Comparison of ENCODE assay signal across 1 cellular context in the genomic region with DNA sequence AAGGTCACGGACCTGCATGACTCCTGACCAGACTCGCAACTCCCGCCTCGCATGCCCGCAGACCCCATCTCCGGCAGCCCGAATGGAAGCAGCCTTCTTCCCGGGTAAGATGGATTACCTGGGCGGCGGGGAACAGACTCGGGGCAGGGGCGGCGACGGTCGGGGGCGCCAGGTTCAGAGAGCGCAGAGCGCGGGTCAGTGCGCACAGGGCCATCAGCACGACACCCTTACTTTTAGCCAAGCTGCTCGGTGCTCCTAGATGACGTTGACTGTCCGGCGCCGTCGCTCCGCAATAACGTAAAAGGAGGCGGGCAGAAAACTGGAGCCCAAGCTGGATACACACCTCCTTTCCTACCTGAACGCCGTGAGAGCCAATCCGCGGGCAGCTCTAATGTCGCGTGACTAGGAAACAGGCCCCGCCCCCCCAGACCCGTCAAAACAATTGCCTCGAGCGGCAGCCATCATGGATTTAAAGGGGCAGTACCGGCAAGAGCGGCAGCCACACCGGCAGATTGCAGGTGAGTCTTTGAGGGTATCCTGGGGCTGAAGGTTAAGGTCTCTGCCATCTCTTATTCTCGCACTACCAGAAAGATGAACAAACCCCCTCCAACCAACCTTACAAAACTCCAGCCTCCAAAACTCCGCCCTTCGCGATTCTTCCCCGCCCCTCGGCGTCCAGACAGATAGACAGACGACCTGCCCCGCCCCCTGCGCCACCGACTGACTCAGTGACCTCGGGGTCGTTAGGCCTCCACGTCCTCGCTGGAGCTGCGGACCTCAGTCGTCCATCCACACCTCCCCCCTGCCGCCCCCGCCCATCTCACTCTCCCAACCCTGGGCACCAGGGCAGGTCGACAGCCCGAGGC.
A peak's percentile ranks its signal among the peaks of the same experiment; 100 is the strongest.
TF ChIP-seq lines count a peak whose summit lies in the region.

A gene (plus strand): TSS at position 464 of the 866 bp plus-strand sequence. CDS start 1,705 bp downstream, outside the sequence.
A gene (minus strand): TSS at position 267 of the 866 bp plus-strand sequence. CDS start 53 bp downstream, at position 214.

TF ChIP-seq in K562, 482 proteins besides CTCF, POLR2A, EP300 and RAD21 (continued from another document and continues in another):
- TF ChIP-seq, protein P1, sequence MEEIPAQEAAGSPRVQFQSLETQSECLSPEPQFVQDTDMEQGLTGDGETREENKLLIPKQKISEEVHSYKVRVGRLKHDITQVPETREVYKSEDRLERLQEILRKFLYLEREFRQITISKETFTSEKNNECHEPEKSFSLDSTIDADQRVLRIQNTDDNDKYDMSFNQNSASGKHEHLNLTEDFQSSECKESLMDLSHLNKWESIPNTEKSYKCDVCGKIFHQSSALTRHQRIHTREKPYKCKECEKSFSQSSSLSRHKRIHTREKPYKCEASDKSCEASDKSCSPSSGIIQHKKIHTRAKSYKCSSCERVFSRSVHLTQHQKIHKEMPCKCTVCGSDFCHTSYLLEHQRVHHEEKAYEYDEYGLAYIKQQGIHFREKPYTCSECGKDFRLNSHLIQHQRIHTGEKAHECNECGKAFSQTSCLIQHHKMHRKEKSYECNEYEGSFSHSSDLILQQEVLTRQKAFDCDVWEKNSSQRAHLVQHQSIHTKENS (CRISPR knock-in tag; IDR thresholded peaks at IDR 0.05) = no peak
- TF ChIP-seq, protein P2, sequence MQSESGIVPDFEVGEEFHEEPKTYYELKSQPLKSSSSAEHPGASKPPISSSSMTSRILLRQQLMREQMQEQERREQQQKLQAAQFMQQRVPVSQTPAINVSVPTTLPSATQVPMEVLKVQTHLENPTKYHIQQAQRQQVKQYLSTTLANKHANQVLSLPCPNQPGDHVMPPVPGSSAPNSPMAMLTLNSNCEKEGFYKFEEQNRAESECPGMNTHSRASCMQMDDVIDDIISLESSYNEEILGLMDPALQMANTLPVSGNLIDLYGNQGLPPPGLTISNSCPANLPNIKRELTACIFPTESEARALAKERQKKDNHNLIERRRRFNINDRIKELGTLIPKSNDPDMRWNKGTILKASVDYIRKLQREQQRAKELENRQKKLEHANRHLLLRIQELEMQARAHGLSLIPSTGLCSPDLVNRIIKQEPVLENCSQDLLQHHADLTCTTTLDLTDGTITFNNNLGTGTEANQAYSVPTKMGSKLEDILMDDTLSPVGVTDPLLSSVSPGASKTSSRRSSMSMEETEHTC (IDR thresholded peaks at IDR 0.05) = no peak; the same call in 1 of the 2 replicates
- TF ChIP-seq PRPF4 (IDR thresholded peaks at IDR 0.05; ENCODE audit: insufficient read depth, low read depth, low read length, poor library complexity, severe bottlenecking) (no peak), POU5F1 (IDR thresholded peaks at IDR 0.05; ENCODE audit: borderline replicate concordance, low read depth, low read length, partially characterized antibody) (no peak), MTA3 (IDR thresholded peaks at IDR 0.05; ENCODE audit: borderline replicate concordance) (no peak), NRF1 (conservative IDR thresholded peaks at IDR 0.05 in 1 of 2, IDR thresholded peaks at IDR 0.05 in 1 of 2) (peak; percentile 74 to 76), XRCC3 (IDR thresholded peaks at IDR 0.05) (no peak), ZNF263 (CRISPR knock-in tag; IDR thresholded peaks at IDR 0.05; ENCODE audit: borderline replicate concordance) (peak; percentile 50; the same call in 1 of the 2 replicates), KLF1 (tag; IDR thresholded peaks at IDR 0.05) (no peak), STAT5B (CRISPR knock-in tag; IDR thresholded peaks at IDR 0.05) (no peak), PML (IDR thresholded peaks at IDR 0.05; ENCODE audit: low read length) (peak; percentile 79), TAF15 (IDR thresholded peaks at IDR 0.05; ENCODE audit: low read depth, low read length) (no peak), MECOM (CRISPR knock-in tag; IDR thresholded peaks at IDR 0.05) (no peak), ZBED1 (IDR thresholded peaks at IDR 0.05) (peak; percentile 25; the same call in 1 of the 2 replicates), SIX5 (IDR thresholded peaks at IDR 0.05; ENCODE audit: borderline replicate concordance in 1 of 2, insufficient read depth in 1 of 2, low read depth in 1 of 2, low read length in 2 of 2) (0 out of 4 replicates have a peak, but pooled peaks of 1 of the 2 experiments have one; percentile 24), SPI1 (IDR thresholded peaks at IDR 0.05; ENCODE audit: borderline replicate concordance, low read depth, low read length) (no peak), ZFP36 (IDR thresholded peaks at IDR 0.05; ENCODE audit: low read depth, low read length, partially characterized antibody) (no peak), MBD2 (IDR thresholded peaks at IDR 0.05; ENCODE audit: borderline replicate concordance, low read depth) (peak; percentile 80), ZNF146 (CRISPR knock-in tag; IDR thresholded peaks at IDR 0.05; ENCODE audit: unreplicated experiment) (no peak), HDAC1 (IDR thresholded peaks at IDR 0.05) (peak in 1 of 2 experiments; percentile 96; a peak in 2 of 4 replicates), KAT8 (IDR thresholded peaks at IDR 0.05; ENCODE audit: low read depth) (no peak; the same call in 1 of the 2 replicates), POLR2AphosphoS5 (IDR thresholded peaks at IDR 0.05; ENCODE audit: control insufficient read depth, insufficient read depth, low read depth, low read length) (peak; percentile 94), TFAM (CRISPR knock-in tag; conservative IDR thresholded peaks at IDR 0.05) (no peak), ETV5 (CRISPR knock-in tag; IDR thresholded peaks at IDR 0.05; ENCODE audit: low read depth) (peak; percentile 50; the same call in 1 of the 2 replicates), PHF20 (IDR thresholded peaks at IDR 0.05; ENCODE audit: partially characterized antibody) (peak; percentile 98), SP1 (CRISPR knock-in tag; IDR thresholded peaks at IDR 0.05) (peak; percentile 91), JUN (IDR thresholded peaks at IDR 0.05; ENCODE audit: borderline replicate concordance, low read depth, low read length) (peak; percentile 14; the same call in 1 of the 2 replicates), JUN (CRISPR knock-in tag; IDR thresholded peaks at IDR 0.05; ENCODE audit: borderline replicate concordance) (peak; percentile 32; the same call in 1 of the 2 replicates), TCF7L2 (IDR thresholded peaks at IDR 0.05; ENCODE audit: low read depth, low read length) (no peak), ZNF347 (CRISPR knock-in tag; IDR thresholded peaks at IDR 0.05; ENCODE audit: low read depth) (no peak), SNIP1 (IDR thresholded peaks at IDR 0.05; ENCODE audit: low read depth) (no peak), MIER1 (IDR thresholded peaks at IDR 0.05; ENCODE audit: low read depth) (peak; percentile 41; the same call in 1 of the 2 replicates), ZNF354B (CRISPR knock-in tag; IDR thresholded peaks at IDR 0.05) (no peak)
- TF ChIP-seq, protein P3, sequence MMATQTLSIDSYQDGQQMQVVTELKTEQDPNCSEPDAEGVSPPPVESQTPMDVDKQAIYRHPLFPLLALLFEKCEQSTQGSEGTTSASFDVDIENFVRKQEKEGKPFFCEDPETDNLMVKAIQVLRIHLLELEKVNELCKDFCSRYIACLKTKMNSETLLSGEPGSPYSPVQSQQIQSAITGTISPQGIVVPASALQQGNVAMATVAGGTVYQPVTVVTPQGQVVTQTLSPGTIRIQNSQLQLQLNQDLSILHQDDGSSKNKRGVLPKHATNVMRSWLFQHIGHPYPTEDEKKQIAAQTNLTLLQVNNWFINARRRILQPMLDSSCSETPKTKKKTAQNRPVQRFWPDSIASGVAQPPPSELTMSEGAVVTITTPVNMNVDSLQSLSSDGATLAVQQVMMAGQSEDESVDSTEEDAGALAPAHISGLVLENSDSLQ (IDR thresholded peaks at IDR 0.05) = peak; percentile 96
- TF ChIP-seq, protein P4, sequence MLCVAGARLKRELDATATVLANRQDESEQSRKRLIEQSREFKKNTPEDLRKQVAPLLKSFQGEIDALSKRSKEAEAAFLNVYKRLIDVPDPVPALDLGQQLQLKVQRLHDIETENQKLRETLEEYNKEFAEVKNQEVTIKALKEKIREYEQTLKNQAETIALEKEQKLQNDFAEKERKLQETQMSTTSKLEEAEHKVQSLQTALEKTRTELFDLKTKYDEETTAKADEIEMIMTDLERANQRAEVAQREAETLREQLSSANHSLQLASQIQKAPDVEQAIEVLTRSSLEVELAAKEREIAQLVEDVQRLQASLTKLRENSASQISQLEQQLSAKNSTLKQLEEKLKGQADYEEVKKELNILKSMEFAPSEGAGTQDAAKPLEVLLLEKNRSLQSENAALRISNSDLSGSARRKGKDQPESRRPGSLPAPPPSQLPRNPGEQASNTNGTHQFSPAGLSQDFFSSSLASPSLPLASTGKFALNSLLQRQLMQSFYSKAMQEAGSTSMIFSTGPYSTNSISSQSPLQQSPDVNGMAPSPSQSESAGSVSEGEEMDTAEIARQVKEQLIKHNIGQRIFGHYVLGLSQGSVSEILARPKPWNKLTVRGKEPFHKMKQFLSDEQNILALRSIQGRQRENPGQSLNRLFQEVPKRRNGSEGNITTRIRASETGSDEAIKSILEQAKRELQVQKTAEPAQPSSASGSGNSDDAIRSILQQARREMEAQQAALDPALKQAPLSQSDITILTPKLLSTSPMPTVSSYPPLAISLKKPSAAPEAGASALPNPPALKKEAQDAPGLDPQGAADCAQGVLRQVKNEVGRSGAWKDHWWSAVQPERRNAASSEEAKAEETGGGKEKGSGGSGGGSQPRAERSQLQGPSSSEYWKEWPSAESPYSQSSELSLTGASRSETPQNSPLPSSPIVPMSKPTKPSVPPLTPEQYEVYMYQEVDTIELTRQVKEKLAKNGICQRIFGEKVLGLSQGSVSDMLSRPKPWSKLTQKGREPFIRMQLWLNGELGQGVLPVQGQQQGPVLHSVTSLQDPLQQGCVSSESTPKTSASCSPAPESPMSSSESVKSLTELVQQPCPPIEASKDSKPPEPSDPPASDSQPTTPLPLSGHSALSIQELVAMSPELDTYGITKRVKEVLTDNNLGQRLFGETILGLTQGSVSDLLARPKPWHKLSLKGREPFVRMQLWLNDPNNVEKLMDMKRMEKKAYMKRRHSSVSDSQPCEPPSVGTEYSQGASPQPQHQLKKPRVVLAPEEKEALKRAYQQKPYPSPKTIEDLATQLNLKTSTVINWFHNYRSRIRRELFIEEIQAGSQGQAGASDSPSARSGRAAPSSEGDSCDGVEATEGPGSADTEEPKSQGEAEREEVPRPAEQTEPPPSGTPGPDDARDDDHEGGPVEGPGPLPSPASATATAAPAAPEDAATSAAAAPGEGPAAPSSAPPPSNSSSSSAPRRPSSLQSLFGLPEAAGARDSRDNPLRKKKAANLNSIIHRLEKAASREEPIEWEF (CRISPR knock-in tag; IDR thresholded peaks at IDR 0.05) = no peak
- TF ChIP-seq, protein P5, sequence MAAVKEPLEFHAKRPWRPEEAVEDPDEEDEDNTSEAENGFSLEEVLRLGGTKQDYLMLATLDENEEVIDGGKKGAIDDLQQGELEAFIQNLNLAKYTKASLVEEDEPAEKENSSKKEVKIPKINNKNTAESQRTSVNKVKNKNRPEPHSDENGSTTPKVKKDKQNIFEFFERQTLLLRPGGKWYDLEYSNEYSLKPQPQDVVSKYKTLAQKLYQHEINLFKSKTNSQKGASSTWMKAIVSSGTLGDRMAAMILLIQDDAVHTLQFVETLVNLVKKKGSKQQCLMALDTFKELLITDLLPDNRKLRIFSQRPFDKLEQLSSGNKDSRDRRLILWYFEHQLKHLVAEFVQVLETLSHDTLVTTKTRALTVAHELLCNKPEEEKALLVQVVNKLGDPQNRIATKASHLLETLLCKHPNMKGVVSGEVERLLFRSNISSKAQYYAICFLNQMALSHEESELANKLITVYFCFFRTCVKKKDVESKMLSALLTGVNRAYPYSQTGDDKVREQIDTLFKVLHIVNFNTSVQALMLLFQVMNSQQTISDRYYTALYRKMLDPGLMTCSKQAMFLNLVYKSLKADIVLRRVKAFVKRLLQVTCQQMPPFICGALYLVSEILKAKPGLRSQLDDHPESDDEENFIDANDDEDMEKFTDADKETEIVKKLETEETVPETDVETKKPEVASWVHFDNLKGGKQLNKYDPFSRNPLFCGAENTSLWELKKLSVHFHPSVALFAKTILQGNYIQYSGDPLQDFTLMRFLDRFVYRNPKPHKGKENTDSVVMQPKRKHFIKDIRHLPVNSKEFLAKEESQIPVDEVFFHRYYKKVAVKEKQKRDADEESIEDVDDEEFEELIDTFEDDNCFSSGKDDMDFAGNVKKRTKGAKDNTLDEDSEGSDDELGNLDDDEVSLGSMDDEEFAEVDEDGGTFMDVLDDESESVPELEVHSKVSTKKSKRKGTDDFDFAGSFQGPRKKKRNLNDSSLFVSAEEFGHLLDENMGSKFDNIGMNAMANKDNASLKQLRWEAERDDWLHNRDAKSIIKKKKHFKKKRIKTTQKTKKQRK (IDR thresholded peaks at IDR 0.05; ENCODE audit: borderline replicate concordance, low read depth, low read length) = no peak
- TF ChIP-seq, protein P6, sequence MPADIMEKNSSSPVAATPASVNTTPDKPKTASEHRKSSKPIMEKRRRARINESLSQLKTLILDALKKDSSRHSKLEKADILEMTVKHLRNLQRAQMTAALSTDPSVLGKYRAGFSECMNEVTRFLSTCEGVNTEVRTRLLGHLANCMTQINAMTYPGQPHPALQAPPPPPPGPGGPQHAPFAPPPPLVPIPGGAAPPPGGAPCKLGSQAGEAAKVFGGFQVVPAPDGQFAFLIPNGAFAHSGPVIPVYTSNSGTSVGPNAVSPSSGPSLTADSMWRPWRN (IDR thresholded peaks at IDR 0.05; ENCODE audit: low read depth) = no peak; the same call in 1 of the 2 replicates
- TF ChIP-seq, protein P7, sequence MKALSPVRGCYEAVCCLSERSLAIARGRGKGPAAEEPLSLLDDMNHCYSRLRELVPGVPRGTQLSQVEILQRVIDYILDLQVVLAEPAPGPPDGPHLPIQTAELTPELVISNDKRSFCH (CRISPR knock-in tag; IDR thresholded peaks at IDR 0.05) = no peak
- TF ChIP-seq, protein P7 (tag; IDR thresholded peaks at IDR 0.05) = no peak
- TF ChIP-seq, protein P8, sequence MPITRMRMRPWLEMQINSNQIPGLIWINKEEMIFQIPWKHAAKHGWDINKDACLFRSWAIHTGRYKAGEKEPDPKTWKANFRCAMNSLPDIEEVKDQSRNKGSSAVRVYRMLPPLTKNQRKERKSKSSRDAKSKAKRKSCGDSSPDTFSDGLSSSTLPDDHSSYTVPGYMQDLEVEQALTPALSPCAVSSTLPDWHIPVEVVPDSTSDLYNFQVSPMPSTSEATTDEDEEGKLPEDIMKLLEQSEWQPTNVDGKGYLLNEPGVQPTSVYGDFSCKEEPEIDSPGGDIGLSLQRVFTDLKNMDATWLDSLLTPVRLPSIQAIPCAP (CRISPR knock-in tag; IDR thresholded peaks at IDR 0.05; ENCODE audit: borderline replicate concordance) = no peak
- TF ChIP-seq, protein P9, sequence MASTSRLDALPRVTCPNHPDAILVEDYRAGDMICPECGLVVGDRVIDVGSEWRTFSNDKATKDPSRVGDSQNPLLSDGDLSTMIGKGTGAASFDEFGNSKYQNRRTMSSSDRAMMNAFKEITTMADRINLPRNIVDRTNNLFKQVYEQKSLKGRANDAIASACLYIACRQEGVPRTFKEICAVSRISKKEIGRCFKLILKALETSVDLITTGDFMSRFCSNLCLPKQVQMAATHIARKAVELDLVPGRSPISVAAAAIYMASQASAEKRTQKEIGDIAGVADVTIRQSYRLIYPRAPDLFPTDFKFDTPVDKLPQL (IDR thresholded peaks at IDR 0.05; ENCODE audit: extremely low read depth, insufficient read length) = peak; percentile 40
- TF ChIP-seq, protein P10, sequence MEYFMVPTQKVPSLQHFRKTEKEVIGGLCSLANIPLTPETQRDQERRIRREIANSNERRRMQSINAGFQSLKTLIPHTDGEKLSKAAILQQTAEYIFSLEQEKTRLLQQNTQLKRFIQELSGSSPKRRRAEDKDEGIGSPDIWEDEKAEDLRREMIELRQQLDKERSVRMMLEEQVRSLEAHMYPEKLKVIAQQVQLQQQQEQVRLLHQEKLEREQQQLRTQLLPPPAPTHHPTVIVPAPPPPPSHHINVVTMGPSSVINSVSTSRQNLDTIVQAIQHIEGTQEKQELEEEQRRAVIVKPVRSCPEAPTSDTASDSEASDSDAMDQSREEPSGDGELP (CRISPR knock-in tag; IDR thresholded peaks at IDR 0.05; ENCODE audit: borderline replicate concordance) = peak; percentile 56; the same call in 1 of the 2 replicates
